ENCODE assay signal across 1 cellular context in the genomic region with DNA sequence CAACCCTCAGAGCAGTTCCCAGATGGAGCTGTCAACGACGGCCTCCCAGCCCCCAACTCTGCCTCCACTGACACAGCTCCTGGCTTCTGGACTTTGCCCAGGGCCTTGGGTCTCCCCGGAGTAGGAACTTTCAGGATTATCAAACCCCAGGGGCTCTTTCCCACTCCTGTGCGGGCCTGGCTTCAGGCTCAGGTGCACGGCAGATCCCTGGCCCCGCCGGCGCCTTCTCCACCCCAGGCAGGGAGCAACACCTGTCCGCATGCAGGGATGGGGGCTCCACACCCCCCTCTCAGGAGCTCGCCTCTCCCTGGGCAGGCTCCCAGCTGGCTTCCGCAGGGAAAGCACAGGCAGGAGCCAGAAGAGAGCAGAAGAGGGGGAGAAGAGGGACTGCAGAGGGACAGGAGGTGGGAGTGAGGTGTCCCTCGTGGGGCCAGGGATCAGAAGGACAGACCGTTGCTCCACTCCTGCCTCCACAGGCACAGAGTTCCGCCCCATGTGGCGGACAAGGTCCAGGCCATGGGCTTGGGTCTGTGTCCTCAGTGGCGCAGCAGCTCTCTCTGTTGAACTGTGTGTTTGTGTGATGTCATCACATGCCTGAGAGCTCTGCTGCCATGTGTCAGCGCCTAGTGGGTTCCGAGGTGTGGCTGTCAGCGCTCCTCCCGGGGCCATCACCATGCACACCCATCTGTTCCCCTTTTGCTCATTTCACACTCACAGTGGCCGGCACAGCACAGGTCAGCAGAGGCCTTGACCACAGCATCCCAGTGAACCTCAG.
TF ChIP-seq lines count a peak whose summit lies in the region.

No MANE protein-coding gene starts in this region.

TF ChIP-seq in HepG2, 621 proteins besides CTCF, POLR2A, EP300 and RAD21 (continued from another document and continues in another):
- TF ChIP-seq ZNF687 (CRISPR knock-in tag; IDR thresholded peaks at IDR 0.05) (peak; percentile 95), ZNF337 (CRISPR knock-in tag; IDR thresholded peaks at IDR 0.05; ENCODE audit: borderline replicate concordance, low read depth) (no peak), ZNF552 (CRISPR knock-in tag; IDR thresholded peaks at IDR 0.05; ENCODE audit: borderline replicate concordance) (0 out of 2 replicates have a peak, but pooled peaks have one; percentile 43), ZNF431 (CRISPR knock-in tag; IDR thresholded peaks at IDR 0.05; ENCODE audit: borderline replicate concordance, low read depth) (no peak), ZNF34 (CRISPR knock-in tag; IDR thresholded peaks at IDR 0.05; ENCODE audit: borderline replicate concordance) (no peak), ZNF382 (CRISPR knock-in tag; IDR thresholded peaks at IDR 0.05; ENCODE audit: borderline replicate concordance) (no peak), SUZ12 (IDR thresholded peaks at IDR 0.05; ENCODE audit: low read depth, low read length) (no peak), HDAC1 (CRISPR knock-in tag; IDR thresholded peaks at IDR 0.05) (peak; percentile 73), CAMTA2 (CRISPR knock-in tag; IDR thresholded peaks at IDR 0.05; ENCODE audit: borderline replicate concordance) (no peak), STAG1 (CRISPR knock-in tag; IDR thresholded peaks at IDR 0.05) (no peak), KDM5A (IDR thresholded peaks at IDR 0.05; ENCODE audit: borderline replicate concordance, low read length) (no peak), NCOA2 (CRISPR knock-in tag; IDR thresholded peaks at IDR 0.05) (0 out of 2 replicates have a peak, but pooled peaks have one; percentile 15), DMAP1 (CRISPR knock-in tag; IDR thresholded peaks at IDR 0.05) (peak; percentile 30; the same call in 1 of the 2 replicates), SALL1 (CRISPR knock-in tag; IDR thresholded peaks at IDR 0.05) (peak; percentile 43; the same call in 1 of the 2 replicates), ELF4 (CRISPR knock-in tag; IDR thresholded peaks at IDR 0.05; ENCODE audit: borderline replicate concordance) (no peak), SAP130 (CRISPR knock-in tag; IDR thresholded peaks at IDR 0.05; ENCODE audit: low read depth) (peak; percentile 42), XRCC5 (optimal IDR thresholded peaks at IDR 0.05; ENCODE audit: low read length) (peak; percentile 12), KMT2A (CRISPR knock-in tag; IDR thresholded peaks at IDR 0.05) (no peak), ZNF124 (CRISPR knock-in tag; IDR thresholded peaks at IDR 0.05) (no peak), ZNF619 (CRISPR knock-in tag; IDR thresholded peaks at IDR 0.05) (0 out of 2 replicates have a peak, but pooled peaks have one; percentile 10), YEATS2 (CRISPR knock-in tag; IDR thresholded peaks at IDR 0.05; ENCODE audit: borderline replicate concordance) (0 out of 2 replicates have a peak, but pooled peaks have one; percentile 25), ZIK1 (CRISPR knock-in tag; IDR thresholded peaks at IDR 0.05; ENCODE audit: borderline replicate concordance, low read depth) (no peak), HOMEZ (CRISPR knock-in tag; IDR thresholded peaks at IDR 0.05; ENCODE audit: low read depth) (no peak), ZKSCAN5 (CRISPR knock-in tag; IDR thresholded peaks at IDR 0.05) (no peak), MXI1 (IDR thresholded peaks at IDR 0.05; ENCODE audit: borderline replicate concordance, low read depth, low read length) (peak; percentile 41; the same call in 1 of the 3 replicates), KLF6 (CRISPR knock-in tag; IDR thresholded peaks at IDR 0.05) (no peak), ZNF878 (CRISPR knock-in tag; IDR thresholded peaks at IDR 0.05) (no peak), ZNF674 (CRISPR knock-in tag; IDR thresholded peaks at IDR 0.05; ENCODE audit: low read depth) (no peak), RARG (CRISPR knock-in tag; IDR thresholded peaks at IDR 0.05; ENCODE audit: low read depth) (no peak), NRL (CRISPR knock-in tag; IDR thresholded peaks at IDR 0.05; ENCODE audit: borderline replicate concordance) (0 out of 2 replicates have a peak, but pooled peaks have one; percentile 74), PITX1 (CRISPR knock-in tag; IDR thresholded peaks at IDR 0.05) (peak; percentile 31; the same call in 1 of the 2 replicates), ZC3H4 (CRISPR knock-in tag; IDR thresholded peaks at IDR 0.05; ENCODE audit: borderline replicate concordance) (no peak), ZNF350 (CRISPR knock-in tag; IDR thresholded peaks at IDR 0.05; ENCODE audit: borderline replicate concordance, low read depth) (peak; percentile 26; the same call in 1 of the 2 replicates), PRDM10 (CRISPR knock-in tag; IDR thresholded peaks at IDR 0.05; ENCODE audit: low read depth) (no peak), ZGPAT (CRISPR knock-in tag; IDR thresholded peaks at IDR 0.05) (0 out of 2 replicates have a peak, but pooled peaks have one; percentile 40), HOXA7 (CRISPR knock-in tag; IDR thresholded peaks at IDR 0.05) (no peak), RXRA (CRISPR knock-in tag; IDR thresholded peaks at IDR 0.05) (peak; percentile 44; the same call in 1 of the 2 replicates), MYC (CRISPR knock-in tag; IDR thresholded peaks at IDR 0.05; ENCODE audit: borderline replicate concordance) (peak; percentile 70; the same call in 1 of the 2 replicates), ZNF570 (CRISPR knock-in tag; IDR thresholded peaks at IDR 0.05; ENCODE audit: borderline replicate concordance) (no peak), SOX6 (IDR thresholded peaks at IDR 0.05) (no peak), SOX6 (CRISPR knock-in tag; IDR thresholded peaks at IDR 0.05) (peak; percentile 16; the same call in 1 of the 2 replicates), GATAD2A (CRISPR knock-in tag; IDR thresholded peaks at IDR 0.05) (peak; percentile 40), RELA (CRISPR knock-in tag; IDR thresholded peaks at IDR 0.05) (no peak), ZNF546 (CRISPR knock-in tag; conservative IDR thresholded peaks at IDR 0.05) (peak; percentile 50; the same call in 1 of the 2 replicates)
- TF ChIP-seq, protein P1, sequence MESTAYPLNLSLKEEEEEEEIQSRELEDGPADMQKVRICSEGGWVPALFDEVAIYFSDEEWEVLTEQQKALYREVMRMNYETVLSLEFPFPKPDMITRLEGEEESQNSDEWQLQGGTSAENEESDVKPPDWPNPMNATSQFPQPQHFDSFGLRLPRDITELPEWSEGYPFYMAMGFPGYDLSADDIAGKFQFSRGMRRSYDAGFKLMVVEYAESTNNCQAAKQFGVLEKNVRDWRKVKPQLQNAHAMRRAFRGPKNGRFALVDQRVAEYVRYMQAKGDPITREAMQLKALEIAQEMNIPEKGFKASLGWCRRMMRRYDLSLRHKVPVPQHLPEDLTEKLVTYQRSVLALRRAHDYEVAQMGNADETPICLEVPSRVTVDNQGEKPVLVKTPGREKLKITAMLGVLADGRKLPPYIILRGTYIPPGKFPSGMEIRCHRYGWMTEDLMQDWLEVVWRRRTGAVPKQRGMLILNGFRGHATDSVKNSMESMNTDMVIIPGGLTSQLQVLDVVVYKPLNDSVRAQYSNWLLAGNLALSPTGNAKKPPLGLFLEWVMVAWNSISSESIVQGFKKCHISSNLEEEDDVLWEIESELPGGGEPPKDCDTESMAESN (CRISPR knock-in tag; conservative IDR thresholded peaks at IDR 0.05): no peak; the same call in 1 of the 2 replicates
- TF ChIP-seq, protein P2, sequence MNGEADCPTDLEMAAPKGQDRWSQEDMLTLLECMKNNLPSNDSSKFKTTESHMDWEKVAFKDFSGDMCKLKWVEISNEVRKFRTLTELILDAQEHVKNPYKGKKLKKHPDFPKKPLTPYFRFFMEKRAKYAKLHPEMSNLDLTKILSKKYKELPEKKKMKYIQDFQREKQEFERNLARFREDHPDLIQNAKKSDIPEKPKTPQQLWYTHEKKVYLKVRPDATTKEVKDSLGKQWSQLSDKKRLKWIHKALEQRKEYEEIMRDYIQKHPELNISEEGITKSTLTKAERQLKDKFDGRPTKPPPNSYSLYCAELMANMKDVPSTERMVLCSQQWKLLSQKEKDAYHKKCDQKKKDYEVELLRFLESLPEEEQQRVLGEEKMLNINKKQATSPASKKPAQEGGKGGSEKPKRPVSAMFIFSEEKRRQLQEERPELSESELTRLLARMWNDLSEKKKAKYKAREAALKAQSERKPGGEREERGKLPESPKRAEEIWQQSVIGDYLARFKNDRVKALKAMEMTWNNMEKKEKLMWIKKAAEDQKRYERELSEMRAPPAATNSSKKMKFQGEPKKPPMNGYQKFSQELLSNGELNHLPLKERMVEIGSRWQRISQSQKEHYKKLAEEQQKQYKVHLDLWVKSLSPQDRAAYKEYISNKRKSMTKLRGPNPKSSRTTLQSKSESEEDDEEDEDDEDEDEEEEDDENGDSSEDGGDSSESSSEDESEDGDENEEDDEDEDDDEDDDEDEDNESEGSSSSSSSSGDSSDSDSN (CRISPR knock-in tag; IDR thresholded peaks at IDR 0.05): peak; percentile 37; the same call in 1 of the 2 replicates
- TF ChIP-seq, protein P3, sequence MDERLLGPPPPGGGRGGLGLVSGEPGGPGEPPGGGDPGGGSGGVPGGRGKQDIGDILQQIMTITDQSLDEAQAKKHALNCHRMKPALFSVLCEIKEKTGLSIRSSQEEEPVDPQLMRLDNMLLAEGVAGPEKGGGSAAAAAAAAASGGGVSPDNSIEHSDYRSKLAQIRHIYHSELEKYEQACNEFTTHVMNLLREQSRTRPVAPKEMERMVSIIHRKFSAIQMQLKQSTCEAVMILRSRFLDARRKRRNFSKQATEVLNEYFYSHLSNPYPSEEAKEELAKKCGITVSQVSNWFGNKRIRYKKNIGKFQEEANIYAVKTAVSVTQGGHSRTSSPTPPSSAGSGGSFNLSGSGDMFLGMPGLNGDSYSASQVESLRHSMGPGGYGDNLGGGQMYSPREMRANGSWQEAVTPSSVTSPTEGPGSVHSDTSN (CRISPR knock-in tag; IDR thresholded peaks at IDR 0.05): no peak
